ENCODE assay signal across 12 cellular contexts in genomic region chr6:94751641-94752329, GRCh38.
A peak's percentile ranks its signal among the peaks of the same experiment; 100 is the strongest.
DNase-seq lines count a peak whose midpoint lies in the region; ATAC-seq, FAIRE-seq and TF ChIP-seq lines count a peak whose summit lies in the region.
"Had no signal": no experiment of that assay in that cellular context is flagged by ENCODE, and none has a peak within 500 bp of the region (broad histone marks: within the 10 kb centered on the region; RNA-seq: fewer than 3 reads in every experiment).

No MANE protein-coding gene starts in this region.

- H3K9me3 ChIP-seq in gastroesophageal sphincter: peaks cover 0 to 3% (median 0%) of the 10 kb centered on the region in 3 donors

- TF ChIP-seq POLR2A in gastroesophageal sphincter (IDR thresholded peaks at IDR 0.05): no peak

- H3K4me3 ChIP-seq in gastroesophageal sphincter: no peak overlapping the region

- no peaks in the 10 kb centered on the region for H3K36me3 ChIP-seq in gastroesophageal sphincter

- TF ChIP-seq CTCF in GM10248 (IDR thresholded peaks at IDR 0.05; ENCODE audit: control extremely low read depth, extremely low read depth, low read depth, missing control alignments) (no peak), gastroesophageal sphincter (IDR thresholded peaks at IDR 0.05) (no peak)

- no peak for TF ChIP-seq EP300 in gastroesophageal sphincter (IDR thresholded peaks at IDR 0.05)

- ATAC-seq in GM21381 (IDR thresholded peaks at IDR 0.05; ENCODE audit: unreplicated experiment): peak; percentile 71
- ATAC-seq in HG03097 (IDR thresholded peaks at IDR 0.05; ENCODE audit: low FRiP score, unreplicated experiment): peak; percentile 89
- ATAC-seq in gastroesophageal sphincter: no peak
- ATAC-seq: activated naive CD8-positive, alpha-beta T cell treated with anti-CD3 and anti-CD28 coated beads, Interleukin-2, amount 50 U/mL, for 24 hours had no signal

- FAIRE-seq in RCC 7860 (lab: Jason Lieb, UNC): no peak

- WGBS in gastroesophageal sphincter (ENCODE audit: low coverage in 1 of 2), 2 donors: 74 to 80% methylated on average over 3 of the region's 3 CpGs

- H3K27ac ChIP-seq in gastroesophageal sphincter: no peak overlapping the region

- H3K4me1 ChIP-seq in gastroesophageal sphincter: no peaks in the 10 kb centered on the region

- H3K27me3 ChIP-seq in gastroesophageal sphincter: no peaks in the 10 kb centered on the region

- peak; percentile 21 for DNase-seq in GM10248 (ENCODE audit: extremely low spot score)
- peak; percentile 6 for DNase-seq in RKO (ENCODE audit: low spot score)
- no peak for DNase-seq in iPS-NIHi11 (ENCODE audit: low spot score)
- no peak for DNase-seq in RCC 7860 (ENCODE audit: low spot score)
- DNase-seq in HuH-7.5 (ENCODE audit: low spot score): no peak
- DNase-seq: activated naive CD8-positive, alpha-beta T cell treated with anti-CD3 and anti-CD28 coated beads, Interleukin-2, amount 50 U/mL, for 24 hours; GOT3; naive B cell; NCI-H226 had no signal

- CTCF ChIA-PET in GM10248 (lab: Yijun Ruan, JAX): interaction anchor here (2.0 kb wide), 1 partner anchor 13 kb away, joined by 5 read pairs; no protein-coding TSS in a partner anchor

- POLR2A ChIA-PET in GM10248 (lab: Yijun Ruan, JAX): no interaction called here

Comparison
In these comparisons a context has a peak if more than half of its experiments do, and no peak if none do; other contexts are left out.
1. DNase-seq: peak in GM10248 (single experiment) and RKO (single experiment); none in iPS-NIHi11 (single experiment), RCC 7860 (single experiment) and HuH-7.5 (single experiment).